ENCODE assay signal across 8 cellular contexts in the genomic region with DNA sequence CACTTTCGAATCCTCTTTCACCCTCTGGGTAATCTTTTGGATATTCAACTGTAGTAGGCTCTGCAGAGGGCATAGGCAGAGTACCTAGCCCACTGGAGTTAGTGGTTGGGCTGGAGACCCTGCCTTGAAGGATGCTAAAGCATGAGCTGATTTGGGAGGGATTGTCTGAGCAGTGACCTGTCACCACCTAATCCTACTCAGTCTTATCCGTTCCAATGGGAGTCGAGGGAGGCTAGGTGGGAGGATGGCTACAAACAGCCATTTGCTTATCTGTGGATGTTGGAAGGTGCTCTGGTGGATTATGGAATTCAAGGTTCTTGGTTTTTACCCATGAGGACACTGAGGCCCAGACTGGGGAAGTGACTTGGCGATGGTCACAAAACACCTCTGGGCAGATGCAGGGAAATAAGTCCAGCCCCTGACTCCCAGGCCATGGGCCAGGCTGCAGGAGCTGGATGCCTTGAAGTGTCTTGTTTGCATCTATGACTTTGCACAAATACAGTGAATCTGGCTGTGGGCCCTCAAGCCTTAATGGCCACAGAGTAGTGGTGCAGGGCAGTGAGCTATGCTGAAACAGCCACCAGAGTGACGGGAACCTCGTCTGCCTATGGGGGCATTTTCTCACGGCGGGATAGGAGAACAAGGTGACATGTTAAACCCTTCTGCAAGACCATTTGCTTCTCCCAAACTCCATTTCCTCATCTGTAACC. TPM values are rescaled to one million over a fixed set of nuclear protein-coding genes. Genes with fewer than 3 reads are reported as not detected.
DNase-seq lines count a peak whose midpoint lies in the region; ATAC-seq and TF ChIP-seq lines count a peak whose summit lies in the region.

No MANE protein-coding gene starts in this region.

- H3K36me3 ChIP-seq in heart right ventricle (peaks cover 0 to 25% (median 11%) of the 10 kb centered on the region in 9 donors), mesenchymal stem cell (ENCODE audit: control insufficient read depth in 1 of 2, insufficient read depth in 2 of 2, low read depth in 1 of 2, low read length in 2 of 2) (peaks cover 21 to 23% of the 10 kb centered on the region in 2 experiments), urinary bladder (ENCODE audit: insufficient read depth) (peaks cover 3% of the 10 kb centered on the region)

- intact Hi-C loops in heart right ventricle (cut with DNase I) = loop anchor here in 2 of 10 donors (5.0 kb wide), 2 partner anchors 45 to 195 kb away; a partner anchor contains a TSS
- intact Hi-C loops in left cardiac atrium (cut with DNase I) = loop anchor here in 1 of 2 donors (5.0 kb wide), 1 partner anchor 195 kb away; a partner anchor contains a TSS

- H3K9ac ChIP-seq in mesenchymal stem cell (ENCODE audit: low read length) = peak overlapping the region; percentile 88

- H3K9me3 ChIP-seq in heart right ventricle (no peaks in the 10 kb centered on the region), mesenchymal stem cell (ENCODE audit: control insufficient read depth, low read length) (no peaks in the 10 kb centered on the region)

- peak overlapping the region; percentile 5 to 7 for H3K4ac ChIP-seq in mesenchymal stem cell (ENCODE audit: low read depth in 1 of 2, low read length in 2 of 2)

- H3K4me3 ChIP-seq in heart right ventricle (peak overlapping the region in 9 of 10 donors; percentile 40 to 75 (median 64)), astrocyte of the cerebellum (ENCODE audit: low read depth, low read length) (peak overlapping the region; percentile 65), mesenchymal stem cell (ENCODE audit: insufficient read depth in 1 of 2, low read depth in 1 of 2, low read length in 2 of 2) (peak overlapping the region in 1 of 2 experiments; percentile 83), urinary bladder (ENCODE audit: low read depth, low read length) (no peak overlapping the region)

- TF ChIP-seq CTCF in heart right ventricle (IDR thresholded peaks at IDR 0.05) (no peak), astrocyte of the cerebellum (IDR thresholded peaks at IDR 0.05; ENCODE audit: low read depth, low read length, missing control alignments) (no peak)

- no peak overlapping the region for H2AFZ ChIP-seq in mesenchymal stem cell (ENCODE audit: low read depth, low read length)

- H2BK15ac ChIP-seq in mesenchymal stem cell (ENCODE audit: low read depth, poor library complexity, severe bottlenecking) = no peak overlapping the region

- in situ Hi-C loops in astrocyte of the cerebellum (cut with HindIII; ENCODE audit: low sequenced_read_pairs) = no loop called here

- ATAC-seq in heart right ventricle (no peak), left cardiac atrium (no peak), GM21360 (IDR thresholded peaks at IDR 0.05; ENCODE audit: unreplicated experiment) (no peak)

- H3K4me2 ChIP-seq in mesenchymal stem cell (ENCODE audit: low read length, poor library complexity, severe bottlenecking) = no peak overlapping the region

- peak overlapping the region in 1 of 2 experiments; percentile 49 for H2BK12ac ChIP-seq in mesenchymal stem cell (ENCODE audit: low read length in 2 of 2)

- H3K23ac ChIP-seq in mesenchymal stem cell (ENCODE audit: low read length in 2 of 2) = peak overlapping the region in 1 of 2 experiments; percentile 77

- H2BK5ac ChIP-seq in mesenchymal stem cell (ENCODE audit: low read depth, low read length, poor library complexity, severe bottlenecking) = no peak overlapping the region

- H3K18ac ChIP-seq in mesenchymal stem cell (ENCODE audit: low read depth in 1 of 2, low read length in 2 of 2) = peak overlapping the region in 1 of 2 experiments; percentile 0

- no peak overlapping the region for H4K91ac ChIP-seq in mesenchymal stem cell (ENCODE audit: low read length)

- H3K27me3 ChIP-seq in heart right ventricle (no peaks in the 10 kb centered on the region), mesenchymal stem cell (ENCODE audit: control insufficient read depth in 1 of 2, insufficient read depth in 1 of 2, low read length in 2 of 2) (no peaks in the 10 kb centered on the region)

- WGBS in heart right ventricle, 2 donors = 51 to 56% methylated on average over 8 of the region's 8 CpGs
- 85% methylated on average over 6 of the region's 8 CpGs for WGBS in mesenchymal stem cell
- 57% methylated on average over 8 of the region's 8 CpGs for WGBS in urinary bladder

- peaks cover 19% of the 10 kb centered on the region for H3K79me1 ChIP-seq in mesenchymal stem cell (replicated peaks; ENCODE audit: low read length, poor library complexity, severe bottlenecking)

- no peak overlapping the region for H4K8ac ChIP-seq in mesenchymal stem cell (ENCODE audit: low read length)

- peak overlapping the region in 1 of 2 experiments; percentile 12 for H3K14ac ChIP-seq in mesenchymal stem cell (ENCODE audit: low read length in 2 of 2)

- H3K4me1 ChIP-seq in heart right ventricle = peaks cover 8 to 71% (median 50%) of the 10 kb centered on the region in 9 donors
- H3K4me1 ChIP-seq in mesenchymal stem cell (ENCODE audit: control insufficient read depth, insufficient read depth, low read depth, low read length) = peaks cover 16% of the 10 kb centered on the region
- no peaks in the 10 kb centered on the region for H3K4me1 ChIP-seq in urinary bladder (ENCODE audit: insufficient read depth)

- H3K27ac ChIP-seq in heart right ventricle = peak overlapping the region; percentile 55 to 99 (median 94)
- no peak overlapping the region for H3K27ac ChIP-seq in mesenchymal stem cell (ENCODE audit: low read length, poor library complexity, severe bottlenecking)
- H3K27ac ChIP-seq in urinary bladder (ENCODE audit: low read depth) = peak overlapping the region; percentile 96

- no peak overlapping the region for H2BK120ac ChIP-seq in mesenchymal stem cell (ENCODE audit: low read depth, low read length)

- DNase-seq in heart right ventricle = no peak
- DNase-seq in left cardiac atrium = no peak
- DNase-seq in astrocyte of the cerebellum (ENCODE audit: low read depth) = no peak
- peak; percentile 22 for DNase-seq in mesenchymal stem cell
- DNase-seq in mesenteric fat pad (ENCODE audit: low spot score) = no peak
- no peak for DNase-seq in activated CD4-positive, CD25-positive, alpha-beta regulatory T cell (lab: John Stamatoyannopoulos, UW)

- H2AK5ac ChIP-seq in mesenchymal stem cell (ENCODE audit: low read length, severe bottlenecking) = no peak overlapping the region

RNA-seq across cellular contexts. Expression of a gene that starts 3.7 kb away (rescaled TPM):
- total RNA-seq in heart right ventricle (10 to 100 TPM; 24.7 to 37.0 (median 30.2) TPM), left cardiac atrium (10 to 100 TPM; 17.6 to 22.9 TPM), urinary bladder (42.3 TPM), mesenteric fat pad (39.9 TPM)
- polyA plus RNA-seq in heart right ventricle (10 to 100 TPM; 16.4 to 17.2 TPM), urinary bladder (29.1 TPM)
- 47.0 TPM for polyA plus RNA-seq in mesenchymal stem cell (2013, experiment 1 of 2)
- 48.9 TPM for polyA plus RNA-seq in mesenchymal stem cell (2013, experiment 2 of 2)

RNA-seq across cellular contexts. Expression of a gene that starts 23.0 kb away (rescaled TPM):
- total RNA-seq in heart right ventricle (10 to 100 TPM; 21.0 to 32.1 (median 27.6) TPM), left cardiac atrium (10 to 100 TPM; 25.9 to 26.1 TPM), urinary bladder (30.2 TPM), mesenteric fat pad (28.5 TPM)
- polyA plus RNA-seq in heart right ventricle (1 to 10 TPM; 4.1 to 4.6 TPM), urinary bladder (7.1 TPM)
- 21.8 TPM for polyA plus RNA-seq in mesenchymal stem cell (2013, experiment 1 of 2)
- polyA plus RNA-seq in mesenchymal stem cell (2013, experiment 2 of 2) = 21.4 TPM

RNA-seq across cellular contexts. Expression of a gene that starts 48.8 kb away (rescaled TPM):
- total RNA-seq in heart right ventricle = 1 to 10 TPM; 1.5 to 3.5 (median 2.0) TPM
- 1 to 10 TPM; 2.8 to 3.2 TPM for polyA plus RNA-seq in heart right ventricle
- 1 to 10 TPM; 3.1 to 3.7 TPM for total RNA-seq in left cardiac atrium
- 5.2 TPM for polyA plus RNA-seq in mesenchymal stem cell (2013, experiment 1 of 2)
- polyA plus RNA-seq in mesenchymal stem cell (2013, experiment 2 of 2) = 5.5 TPM
- 3.2 TPM for total RNA-seq in urinary bladder
- 7.1 TPM for polyA plus RNA-seq in urinary bladder
- total RNA-seq in mesenteric fat pad = 10.4 TPM
